ENCODE assay signal across 8 cellular contexts in genomic region chr2:50492452-50492851, GRCh38.
A peak's percentile ranks its signal among the peaks of the same experiment; 100 is the strongest.
DNase-seq lines count a peak whose midpoint lies in the region; ATAC-seq lines count a peak whose summit lies in the region.

No MANE protein-coding gene starts in this region.

- H3K4me1 Mint-ChIP-seq in activated naive CD4-positive, alpha-beta T cell treated with anti-CD3 and anti-CD28 coated beads for 36 hours (ENCODE audit: low read depth), result peaks cover 11% of the 10 kb centered on the region

- H3K27me3 Mint-ChIP-seq in activated naive CD4-positive, alpha-beta T cell treated with anti-CD3 and anti-CD28 coated beads for 36 hours (ENCODE audit: low read depth), result peaks cover 5% of the 10 kb centered on the region

- H3K36me3 Mint-ChIP-seq in activated naive CD4-positive, alpha-beta T cell treated with anti-CD3 and anti-CD28 coated beads for 36 hours (ENCODE audit: low read depth), result no peaks in the 10 kb centered on the region

- no peak overlapping the region for H3K27ac Mint-ChIP-seq in activated naive CD4-positive, alpha-beta T cell treated with anti-CD3 and anti-CD28 coated beads for 36 hours

- no peaks in the 10 kb centered on the region for H3K9me3 Mint-ChIP-seq in activated naive CD4-positive, alpha-beta T cell treated with anti-CD3 and anti-CD28 coated beads for 36 hours

- no peak overlapping the region for H3K4me3 Mint-ChIP-seq in activated naive CD4-positive, alpha-beta T cell treated with anti-CD3 and anti-CD28 coated beads for 36 hours

- CTCF ChIA-PET in activated naive CD4-positive, alpha-beta T cell treated with anti-CD3 and anti-CD28 coated beads for 36 hours (lab: Charles Lee), result interaction anchor here (0.6 to 1.6 kb wide), 6 partner anchors 18 to 1548 kb away, joined by 3 to 6 read pairs (median 5); no protein-coding TSS in a partner anchor

- peak; percentile 53 for DNase-seq in NCI-H1436 (lab: John Stamatoyannopoulos, UW)
- no peak for DNase-seq in NCI-H1436 treated with DMSO at 0.1 percent for 48 hours (lab: John Stamatoyannopoulos, UW)
- DNase-seq in NCI-H446 (lab: John Stamatoyannopoulos, UW), result peak; percentile 62 to 72
- DNase-seq in activated naive CD4-positive, alpha-beta T cell treated with anti-CD3 and anti-CD28 coated beads for 36 hours, result peak; percentile 39
- no peak for DNase-seq in Right ventricle myocardium superior
- DNase-seq in retina, result peak; percentile 76

- intact Hi-C loops in activated naive CD4-positive, alpha-beta T cell treated with anti-CD3 and anti-CD28 coated beads for 36 hours (cut with micrococcal nuclease), result loop anchor here (1.0 to 5.0 kb wide), 3 partner anchors 805 to 1891 kb away; no protein-coding TSS in a partner anchor
- intact Hi-C loops in Right ventricle myocardium superior (cut with DNase I), result no loop called here

- ATAC-seq in GM19467 (IDR thresholded peaks at IDR 0.05; ENCODE audit: unreplicated experiment), result peak; percentile 84
- peak; percentile 76 for ATAC-seq in HG03457 (IDR thresholded peaks at IDR 0.05; ENCODE audit: unreplicated experiment)
- peak; percentile 96 for ATAC-seq in Right ventricle myocardium superior (ENCODE audit: poor library complexity)

Comparison
In these comparisons a context has a peak if more than half of its experiments do, and no peak if none do; other contexts are left out.
1. DNase-seq: peak in NCI-H1436 (single experiment), NCI-H446 (2 of 2), activated naive CD4-positive, alpha-beta T cell treated with anti-CD3 and anti-CD28 coated beads for 36 hours (single experiment) and retina (single experiment); none in NCI-H1436 treated with DMSO at 0.1 percent for 48 hours (single experiment) and Right ventricle myocardium superior (single experiment).
2. Peak in every context shown above with its lines, with median percentiles within 50 percentile points of each other: ATAC-seq.